In genomic region chr14:105475916-105476845, GRCh38 we compare ENCODE assay signal across 8 cellular contexts. TPM values are rescaled to one million over a fixed set of nuclear protein-coding genes. Genes with fewer than 3 reads are reported as not detected.
DNase-seq lines count a peak whose midpoint lies in the region; ATAC-seq and TF ChIP-seq lines count a peak whose summit lies in the region.

No MANE protein-coding gene starts in this region.

- H3K4me1 Mint-ChIP-seq in stimulated activated effector memory CD8-positive, alpha-beta T cell treated with anti-CD3 and anti-CD28 coated beads, Interleukin-12 subunit alpha, Interleukin-12 subunit beta, amount 100 ng/mL, for 72 hours, result peaks cover 19% of the 10 kb centered on the region

- H3K36me3 Mint-ChIP-seq in stimulated activated effector memory CD8-positive, alpha-beta T cell treated with anti-CD3 and anti-CD28 coated beads, Interleukin-12 subunit alpha, Interleukin-12 subunit beta, amount 100 ng/mL, for 72 hours, result peaks cover 16% of the 10 kb centered on the region

- DNase-seq in DMS53 (lab: John Stamatoyannopoulos, UW) (peak; percentile 18), DMS53 treated with DMSO at 0.1 percent for 48 hours (lab: John Stamatoyannopoulos, UW; ENCODE audit: unreplicated experiment) (no peak), brain microvascular endothelial cell (no peak), kidney epithelial cell (ENCODE audit: low read depth) (no peak), KBM-7 (no peak), NCI-H2107 (lab: John Stamatoyannopoulos, UW) (no peak)
- DNase-seq in stimulated activated effector memory CD8-positive, alpha-beta T cell treated with anti-CD3 and anti-CD28 coated beads, Interleukin-12 subunit alpha, Interleukin-12 subunit beta, amount 100 ng/mL, for 72 hours (ENCODE audit: low spot score in 2 of 2), result no peak

- H3K27me3 ChIP-seq in brain microvascular endothelial cell (replicated peaks) (no peaks in the 10 kb centered on the region), kidney epithelial cell (ENCODE audit: control insufficient read depth, insufficient read depth, low read length) (no peaks in the 10 kb centered on the region)

- no peak overlapping the region for H3K27ac Mint-ChIP-seq in stimulated activated effector memory CD8-positive, alpha-beta T cell treated with anti-CD3 and anti-CD28 coated beads, Interleukin-12 subunit alpha, Interleukin-12 subunit beta, amount 100 ng/mL, for 72 hours

- ATAC-seq in stimulated activated effector memory CD8-positive, alpha-beta T cell treated with anti-CD3 and anti-CD28 coated beads, Interleukin-12 subunit alpha, Interleukin-12 subunit beta, amount 100 ng/mL, for 72 hours, result no peak
- no peak for ATAC-seq in HG02678 (IDR thresholded peaks at IDR 0.05; ENCODE audit: unreplicated experiment)

- TF ChIP-seq CTCF in brain microvascular endothelial cell (IDR thresholded peaks at IDR 0.05; ENCODE audit: low read depth, low read length, missing control alignments), result no peak
- TF ChIP-seq CTCF in kidney epithelial cell (IDR thresholded peaks at IDR 0.05; ENCODE audit: insufficient read depth, low read length, poor library complexity, severe bottlenecking), result no peak

- peak overlapping the region; percentile 67 for H3K4me3 ChIP-seq in brain microvascular endothelial cell (ENCODE audit: low read depth, low read length)
- peak overlapping the region; percentile 86 for H3K4me3 ChIP-seq in kidney epithelial cell (ENCODE audit: low read depth, low read length)

- H3K36me3 ChIP-seq in brain microvascular endothelial cell (replicated peaks), result no peaks in the 10 kb centered on the region
- H3K36me3 ChIP-seq in kidney epithelial cell (ENCODE audit: control insufficient read depth, insufficient read depth, low read length), result no peaks in the 10 kb centered on the region

- no peaks in the 10 kb centered on the region for H3K9me3 Mint-ChIP-seq in stimulated activated effector memory CD8-positive, alpha-beta T cell treated with anti-CD3 and anti-CD28 coated beads, Interleukin-12 subunit alpha, Interleukin-12 subunit beta, amount 100 ng/mL, for 72 hours

- H3K27ac ChIP-seq in brain microvascular endothelial cell, result peak overlapping the region; percentile 81

- in situ Hi-C loops in brain microvascular endothelial cell (cut with HindIII; ENCODE audit: low pct_ligation_motif_present, low sequenced_read_pairs) (no loop called here), KBM-7 (cut with MboI; ENCODE audit: low pct_unique_long_range_greater_than_20kb, low sequenced_read_pairs) (no loop called here)

- peak overlapping the region; percentile 42 for H3K4me3 Mint-ChIP-seq in stimulated activated effector memory CD8-positive, alpha-beta T cell treated with anti-CD3 and anti-CD28 coated beads, Interleukin-12 subunit alpha, Interleukin-12 subunit beta, amount 100 ng/mL, for 72 hours

RNA-seq across cellular contexts. Expression of gene CRIP2, which starts 1.6 kb away (rescaled TPM):
- 101 and 128 TPM in 2 replicates for total RNA-seq in kidney epithelial cell

RNA-seq across cellular contexts. Expression of gene CRIP1, which starts 10.5 kb away (rescaled TPM):
- 2.0 and 11.1 TPM in 2 replicates for total RNA-seq in kidney epithelial cell

RNA-seq across cellular contexts. Expression of gene TEDC1, which starts 14.9 kb away (rescaled TPM):
- 7.1 and 7.5 TPM in 2 replicates for total RNA-seq in kidney epithelial cell

RNA-seq across cellular contexts. Expression of gene TMEM121, which starts 50.2 kb away (rescaled TPM):
- total RNA-seq in kidney epithelial cell, result 10.1 and 13.4 TPM in 2 replicates

RNA-seq across cellular contexts. Expression of gene MTA1, which starts 56.6 kb away (rescaled TPM):
- 68.3 and 75.0 TPM in 2 replicates for total RNA-seq in kidney epithelial cell
